In the genomic region with DNA sequence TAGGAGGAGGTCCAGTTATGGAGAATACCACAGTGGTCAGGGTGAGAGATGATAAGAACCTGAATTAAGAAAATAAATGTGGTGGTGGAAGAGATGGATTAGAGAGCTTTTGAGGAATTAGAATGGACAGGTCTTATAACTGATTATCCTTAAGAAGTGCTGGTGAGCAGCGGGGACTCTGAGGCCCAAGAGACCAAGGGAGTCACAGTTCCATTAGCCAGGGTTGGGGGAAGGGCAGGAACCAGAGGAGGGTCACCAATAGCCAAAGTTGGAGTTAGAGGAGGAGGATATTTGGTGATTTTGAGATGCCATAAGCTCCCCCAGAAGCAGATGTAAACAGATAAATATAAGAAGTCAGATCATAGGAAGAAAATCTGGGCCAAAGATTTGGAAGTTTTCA, we compare ENCODE assay signal across 23 cellular contexts.
A peak's percentile ranks its signal among the peaks of the same experiment; 100 is the strongest.
DNase-seq lines count a peak whose midpoint lies in the region; ATAC-seq and TF ChIP-seq lines count a peak whose summit lies in the region.
"Had no signal": no experiment of that assay in that cellular context is flagged by ENCODE, and none has a peak within 500 bp of the region (broad histone marks: within the 10 kb centered on the region; RNA-seq: fewer than 3 reads in every experiment).

No MANE protein-coding gene starts in this region.

- no peaks in the 10 kb centered on the region for H3K36me3 ChIP-seq in WERI-Rb-1
- no peaks in the 10 kb centered on the region for H3K36me3 ChIP-seq in naive thymus-derived CD4-positive, alpha-beta T cell (ENCODE audit: control insufficient read depth in 2 of 3, insufficient read depth in 3 of 3, low read length in 3 of 3)
- H3K36me3 ChIP-seq: BE2C, BLaER1 had no signal

- H3K4me3 Mint-ChIP-seq in naive thymus-derived CD4-positive, alpha-beta T cell: no peak overlapping the region
- H3K4me3 Mint-ChIP-seq: CD14-positive monocyte; CD4-positive, alpha-beta memory T cell; CD4-positive, CD25-positive, alpha-beta regulatory T cell; CD8-positive, alpha-beta memory T cell had no signal

- H3K4me1 ChIP-seq in naive thymus-derived CD4-positive, alpha-beta T cell (ENCODE audit: control insufficient read depth in 2 of 2, insufficient read depth in 2 of 2, low read length in 2 of 2): no peaks in the 10 kb centered on the region
- H3K4me1 ChIP-seq: BLaER1 had no signal

- H3K9me3 ChIP-seq in WERI-Rb-1 (ENCODE audit: severe bottlenecking): no peaks in the 10 kb centered on the region
- H3K9me3 ChIP-seq in naive thymus-derived CD4-positive, alpha-beta T cell (ENCODE audit: control insufficient read depth in 2 of 3, low read length in 3 of 3): no peaks in the 10 kb centered on the region
- H3K9me3 ChIP-seq: BE2C, BLaER1 had no signal

- intact Hi-C loops in Right ventricle myocardium inferior (cut with DNase I) (no loop called here), cardiac septum (cut with DNase I) (no loop called here)
- intact Hi-C loops in naive thymus-derived CD4-positive, alpha-beta T cell (cut with micrococcal nuclease): no loop called here

- CTCF ChIA-PET in naive thymus-derived CD4-positive, alpha-beta T cell (lab: Charles Lee): no interaction called here

- no peaks in the 10 kb centered on the region for H3K4me1 Mint-ChIP-seq in naive thymus-derived CD4-positive, alpha-beta T cell
- H3K4me1 Mint-ChIP-seq: CD14-positive monocyte; CD4-positive, alpha-beta memory T cell; CD4-positive, CD25-positive, alpha-beta regulatory T cell; CD8-positive, alpha-beta memory T cell had no signal

- POLR2A ChIA-PET in naive thymus-derived CD4-positive, alpha-beta T cell (lab: Charles Lee): no interaction called here

- ATAC-seq in Right ventricle myocardium inferior: no peak
- no peak for ATAC-seq in GM21447 (IDR thresholded peaks at IDR 0.05; ENCODE audit: unreplicated experiment)
- ATAC-seq in naive thymus-derived CD4-positive, alpha-beta T cell: no peak

- no peak overlapping the region for H3K27ac ChIP-seq in WERI-Rb-1
- no peak overlapping the region for H3K27ac ChIP-seq in naive thymus-derived CD4-positive, alpha-beta T cell (ENCODE audit: low read depth, low read length)
- H3K27ac ChIP-seq: BLaER1 had no signal

- peaks cover 0 to 5% (median 0%) of the 10 kb centered on the region in 5 donors for H3K27me3 Mint-ChIP-seq in naive thymus-derived CD4-positive, alpha-beta T cell
- H3K27me3 Mint-ChIP-seq: CD4-positive, CD25-positive, alpha-beta regulatory T cell had no signal

- no peak overlapping the region for H3K4me3 ChIP-seq in WERI-Rb-1 (ENCODE audit: low read depth, low read length)
- H3K4me3 ChIP-seq in naive thymus-derived CD4-positive, alpha-beta T cell (ENCODE audit: low read length): no peak overlapping the region
- H3K4me3 ChIP-seq: BLaER1, GM12878 had no signal

- H3K27me3 ChIP-seq in WERI-Rb-1 (ENCODE audit: insufficient read depth, low read depth, severe bottlenecking): no peaks in the 10 kb centered on the region
- H3K27me3 ChIP-seq in naive thymus-derived CD4-positive, alpha-beta T cell (ENCODE audit: control insufficient read depth in 2 of 2, insufficient read depth in 2 of 2, low read length in 2 of 2): peaks cover 0 to 4% of the 10 kb centered on the region in 2 donors
- H3K27me3 ChIP-seq: BE2C, BLaER1 had no signal

- no peak overlapping the region for H3K27ac Mint-ChIP-seq in naive thymus-derived CD4-positive, alpha-beta T cell
- H3K27ac Mint-ChIP-seq: CD14-positive monocyte; CD4-positive, alpha-beta memory T cell; CD4-positive, CD25-positive, alpha-beta regulatory T cell; CD8-positive, alpha-beta memory T cell had no signal

- H3K36me3 Mint-ChIP-seq in naive thymus-derived CD4-positive, alpha-beta T cell: no peaks in the 10 kb centered on the region
- H3K36me3 Mint-ChIP-seq: CD14-positive monocyte; CD4-positive, alpha-beta memory T cell; CD4-positive, CD25-positive, alpha-beta regulatory T cell; CD8-positive, alpha-beta memory T cell had no signal

- no peak for TF ChIP-seq CTCF in WERI-Rb-1 (IDR thresholded peaks at IDR 0.05; ENCODE audit: low read depth, low read length)

- H3K9me3 Mint-ChIP-seq in naive thymus-derived CD4-positive, alpha-beta T cell: no peaks in the 10 kb centered on the region
- H3K9me3 Mint-ChIP-seq: CD4-positive, alpha-beta memory T cell; CD8-positive, alpha-beta memory T cell had no signal

- peak; percentile 51 for DNase-seq in Right ventricle myocardium inferior (ENCODE audit: missing footprints)
- no peak for DNase-seq in cardiac septum (ENCODE audit: low spot score)
- peak; percentile 53 for DNase-seq in WERI-Rb-1
- DNase-seq in naive thymus-derived CD4-positive, alpha-beta T cell: no peak
- DNase-seq: 8988T; ACHN; BE2C; C1 segment of cervical spinal cord; CD4-positive, alpha-beta memory T cell; CD4-positive, CD25-positive, alpha-beta regulatory T cell; CD8-positive, alpha-beta memory T cell; COR-L47; DMS 273 treated with DMSO at 0.1 percent for 48 hours; DMS153; DMS53; DMS79; DND-41; EL; GDM1 had no signal

Comparison
In these comparisons a context has a peak if more than half of its experiments do, and no peak if none do; other contexts are left out.
1. DNase-seq: peak in Right ventricle myocardium inferior (single experiment) and WERI-Rb-1 (single experiment); none in cardiac septum (single experiment) and naive thymus-derived CD4-positive, alpha-beta T cell (0 of 9).